26 cellular contexts compared by ENCODE assay signal in genomic region chr4:79044260-79044659, GRCh38.
"Had no signal": no experiment of that assay in that cellular context is flagged by ENCODE, and none has a peak within 500 bp of the region (broad histone marks: within the 10 kb centered on the region; RNA-seq: fewer than 3 reads in every experiment).

No MANE protein-coding gene starts in this region.

- FAIRE-seq: colon, keratinocyte, small intestine, urothelium cell line had no signal

- H3K36me3 ChIP-seq: esophagus muscularis mucosa, gastroesophageal sphincter, neutrophil, right atrium auricular region, sigmoid colon, suprapubic skin, thyroid gland had no signal

- H3K4me3 ChIP-seq: esophagus muscularis mucosa, gastroesophageal sphincter, lung, right atrium auricular region, sigmoid colon, suprapubic skin, thyroid gland had no signal

- H3K4me1 ChIP-seq: suprapubic skin, thyroid gland had no signal

- H3K27me3 ChIP-seq: esophagus muscularis mucosa, gastroesophageal sphincter, neutrophil, right atrium auricular region, sigmoid colon, suprapubic skin, thyroid gland had no signal

- H3K27ac Mint-ChIP-seq: dendritic cell treated with granulocyte-macrophage colony-stimulating factor and Interleukin-4, amounts not matched to agents 40 ng/mL and 50 ng/mL, for 4 days; effector memory CD8-positive, alpha-beta T cell; immature natural killer cell; naive B cell; nephron progenitor cell; type B pancreatic cell had no signal

- ATAC-seq: effector memory CD8-positive, alpha-beta T cell; gastroesophageal sphincter; left cardiac atrium; left ventricle myocardium superior had no signal

- H3K27me3 Mint-ChIP-seq: dendritic cell treated with granulocyte-macrophage colony-stimulating factor and Interleukin-4, amounts not matched to agents 40 ng/mL and 50 ng/mL, for 4 days; effector memory CD8-positive, alpha-beta T cell had no signal

- H3K4me3 Mint-ChIP-seq: dendritic cell treated with granulocyte-macrophage colony-stimulating factor and Interleukin-4, amounts not matched to agents 40 ng/mL and 50 ng/mL, for 4 days; effector memory CD8-positive, alpha-beta T cell; immature natural killer cell; naive B cell; nephron progenitor cell; type B pancreatic cell had no signal

- H3K9me3 ChIP-seq: esophagus muscularis mucosa, gastroesophageal sphincter, neutrophil, right atrium auricular region, sigmoid colon, suprapubic skin, thyroid gland had no signal

- H3K36me3 Mint-ChIP-seq: immature natural killer cell, naive B cell, type B pancreatic cell had no signal

- H3K9me3 Mint-ChIP-seq: dendritic cell treated with granulocyte-macrophage colony-stimulating factor and Interleukin-4, amounts not matched to agents 40 ng/mL and 50 ng/mL, for 4 days; naive B cell; nephron progenitor cell; type B pancreatic cell had no signal

- H3K4me1 Mint-ChIP-seq: immature natural killer cell had no signal

- H3K27ac ChIP-seq: epithelial cell of prostate, esophagus muscularis mucosa, neutrophil, right atrium auricular region, sigmoid colon, suprapubic skin, thyroid gland had no signal

- DNase-seq: effector memory CD8-positive, alpha-beta T cell; foreskin fibroblast; immature natural killer cell; left cardiac atrium; left ventricle myocardium superior; mesendoderm; naive B cell; nephron progenitor cell; posterior cingulate gyrus; sigmoid colon; small intestine; stimulated activated CD4-positive, alpha-beta T cell treated with anti-CD3 and anti-CD28 coated beads, Interleukin-12 subunit alpha, Interleukin-12 subunit beta, amount 100 ng/mL, for 4 hours; stimulated activated naive CD4-positive, alpha-beta T cell; thyroid gland had no signal
